14 cellular contexts compared by ENCODE assay signal in genomic region chr4:159289682-159290081, GRCh38.
A peak's percentile ranks its signal among the peaks of the same experiment; 100 is the strongest.
DNase-seq lines count a peak whose midpoint lies in the region; ATAC-seq, FAIRE-seq and TF ChIP-seq lines count a peak whose summit lies in the region.
"Had no signal": no experiment of that assay in that cellular context is flagged by ENCODE, and none has a peak within 500 bp of the region (broad histone marks: within the 10 kb centered on the region; RNA-seq: fewer than 3 reads in every experiment).

No MANE protein-coding gene starts in this region.

- peaks cover 83% of the 10 kb centered on the region for H3K4me1 Mint-ChIP-seq in HFFc6 (ENCODE audit: low read depth)
- H3K4me1 Mint-ChIP-seq in central memory CD8-positive, alpha-beta T cell: peaks cover 7% of the 10 kb centered on the region
- H3K4me1 Mint-ChIP-seq in activated T-helper 1 cell treated with anti-CD3 and anti-CD28 coated beads, Interleukin-12 subunit alpha, Interleukin-12 subunit beta, Interleukin-2, Interleukin-4 antibody, amounts not matched to agents 30 ng/mL and 10 ng/mL and 1 ng/mL, durations not matched to agents 14 hours and 24 hours and 36 hours (ENCODE audit: low read depth): no peaks in the 10 kb centered on the region

- H3K4me3 ChIP-seq in A549: no peak overlapping the region
- H3K4me3 ChIP-seq: BLaER1, GM23248 had no signal

- peaks cover 3% of the 10 kb centered on the region; the same call in 1 of the 2 replicates for H3K27me3 Mint-ChIP-seq in HFFc6 (ENCODE audit: insufficient read depth)
- no peaks in the 10 kb centered on the region for H3K27me3 Mint-ChIP-seq in central memory CD8-positive, alpha-beta T cell
- no peaks in the 10 kb centered on the region for H3K27me3 Mint-ChIP-seq in activated T-helper 1 cell treated with anti-CD3 and anti-CD28 coated beads, Interleukin-12 subunit alpha, Interleukin-12 subunit beta, Interleukin-2, Interleukin-4 antibody, amounts not matched to agents 30 ng/mL and 10 ng/mL and 1 ng/mL, durations not matched to agents 14 hours and 24 hours and 36 hours (ENCODE audit: insufficient read depth)
- H3K27me3 Mint-ChIP-seq: CD4-positive, CD25-positive, alpha-beta regulatory T cell had no signal

- POLR2A ChIA-PET in A549 (lab: Yijun Ruan, JAX): no interaction called here

- peaks cover 26% of the 10 kb centered on the region for H3K36me3 Mint-ChIP-seq in HFFc6 (ENCODE audit: low read depth)
- peaks cover 2% of the 10 kb centered on the region for H3K36me3 Mint-ChIP-seq in central memory CD8-positive, alpha-beta T cell (ENCODE audit: insufficient read depth)
- peaks cover under 1% of the 10 kb centered on the region for H3K36me3 Mint-ChIP-seq in activated T-helper 1 cell treated with anti-CD3 and anti-CD28 coated beads, Interleukin-12 subunit alpha, Interleukin-12 subunit beta, Interleukin-2, Interleukin-4 antibody, amounts not matched to agents 30 ng/mL and 10 ng/mL and 1 ng/mL, durations not matched to agents 14 hours and 24 hours and 36 hours (ENCODE audit: low read depth)

- peak overlapping the region; percentile 37; the same call in 1 of the 3 replicates for H3K4me2 ChIP-seq in A549
- H3K4me2 ChIP-seq: BLaER1 had no signal

- TF ChIP-seq RAD21 in A549 (conservative IDR thresholded peaks at IDR 0.05 in 1 of 2, IDR thresholded peaks at IDR 0.05 in 1 of 2): no peak

- H3K9me3 ChIP-seq in A549: no peaks in the 10 kb centered on the region
- H3K9me3 ChIP-seq: BLaER1 had no signal

- FAIRE-seq in A549 (lab: Jason Lieb, UNC): no peak
- FAIRE-seq: H54, HepG2, HTR-8/SVneo had no signal

- no peak for TF ChIP-seq EP300 in A549 (IDR thresholded peaks at IDR 0.05)

- H3K27ac ChIP-seq in A549: peak overlapping the region; percentile 37 to 62; a peak in 3 of 6 replicates
- H3K27ac ChIP-seq: BLaER1, GM23248 had no signal

- CTCF ChIA-PET in A549 (lab: Yijun Ruan, JAX): no interaction called here

- TF ChIP-seq CTCF in A549 (IDR thresholded peaks at IDR 0.05): no peak
- no peak for TF ChIP-seq CTCF in HFFc6 (IDR thresholded peaks at IDR 0.05)

- ATAC-seq in A549 (no peak), left ventricle myocardium superior (peak; percentile 71)
- no peak for ATAC-seq in central memory CD8-positive, alpha-beta T cell (replicated peaks; ENCODE audit: extremely low read depth, poor library complexity, severe bottlenecking)
- ATAC-seq: HepG2 had no signal

- 89% methylated on average over 3 of the region's 3 CpGs for WGBS in A549 (ENCODE audit: missing lambda C conversion rate)

- H3K4me1 ChIP-seq in A549: peaks cover 38% of the 10 kb centered on the region
- H3K4me1 ChIP-seq: BLaER1 had no signal

- peak overlapping the region; percentile 86 for H3K27ac Mint-ChIP-seq in HFFc6
- peak overlapping the region; percentile 57 for H3K27ac Mint-ChIP-seq in central memory CD8-positive, alpha-beta T cell (ENCODE audit: low read depth)
- no peak overlapping the region for H3K27ac Mint-ChIP-seq in activated T-helper 1 cell treated with anti-CD3 and anti-CD28 coated beads, Interleukin-12 subunit alpha, Interleukin-12 subunit beta, Interleukin-2, Interleukin-4 antibody, amounts not matched to agents 30 ng/mL and 10 ng/mL and 1 ng/mL, durations not matched to agents 14 hours and 24 hours and 36 hours
- H3K27ac Mint-ChIP-seq: CD4-positive, CD25-positive, alpha-beta regulatory T cell had no signal

- intact Hi-C loops in left ventricle myocardium superior (cut with micrococcal nuclease): loop anchor here (10.0 kb wide), 1 partner anchor 155 kb away; no protein-coding TSS in a partner anchor
- intact Hi-C loops in activated T-helper 1 cell treated with anti-CD3 and anti-CD28 coated beads, Interleukin-12 subunit alpha, Interleukin-12 subunit beta, Interleukin-2, Interleukin-4 antibody, amounts not matched to agents 30 ng/mL and 10 ng/mL and 1 ng/mL, durations not matched to agents 14 hours and 24 hours and 36 hours (cut with micrococcal nuclease): no loop called here

- H3K9me3 Mint-ChIP-seq in HFFc6: peaks cover 3% of the 10 kb centered on the region; the same call in 1 of the 2 replicates
- H3K9me3 Mint-ChIP-seq in central memory CD8-positive, alpha-beta T cell: no peaks in the 10 kb centered on the region
- no peaks in the 10 kb centered on the region for H3K9me3 Mint-ChIP-seq in activated T-helper 1 cell treated with anti-CD3 and anti-CD28 coated beads, Interleukin-12 subunit alpha, Interleukin-12 subunit beta, Interleukin-2, Interleukin-4 antibody, amounts not matched to agents 30 ng/mL and 10 ng/mL and 1 ng/mL, durations not matched to agents 14 hours and 24 hours and 36 hours
- H3K9me3 Mint-ChIP-seq: CD4-positive, CD25-positive, alpha-beta regulatory T cell had no signal

- no peak overlapping the region for H3K4me3 Mint-ChIP-seq in HFFc6
- no peak overlapping the region for H3K4me3 Mint-ChIP-seq in central memory CD8-positive, alpha-beta T cell
- no peak overlapping the region for H3K4me3 Mint-ChIP-seq in activated T-helper 1 cell treated with anti-CD3 and anti-CD28 coated beads, Interleukin-12 subunit alpha, Interleukin-12 subunit beta, Interleukin-2, Interleukin-4 antibody, amounts not matched to agents 30 ng/mL and 10 ng/mL and 1 ng/mL, durations not matched to agents 14 hours and 24 hours and 36 hours
- H3K4me3 Mint-ChIP-seq: CD4-positive, CD25-positive, alpha-beta regulatory T cell had no signal

- no peak for TF ChIP-seq POLR2A in A549 (IDR thresholded peaks at IDR 0.05; ENCODE audit: low read length)

- no peak for DNase-seq in A549 (ENCODE audit: low read depth in 1 of 2, low spot score in 1 of 2)
- DNase-seq in HFFc6: no peak
- DNase-seq in central memory CD8-positive, alpha-beta T cell (ENCODE audit: low spot score in 2 of 2): no peak
- no peak for DNase-seq in left ventricle myocardium superior
- no peak for DNase-seq in stimulated activated CD4-positive, alpha-beta T cell treated with anti-CD3 and anti-CD28 coated beads, Interleukin-2, amount 100 ng/mL, for 24 hours
- no peak for DNase-seq in activated T-helper 1 cell treated with anti-CD3 and anti-CD28 coated beads, Interleukin-12 subunit alpha, Interleukin-12 subunit beta, Interleukin-2, Interleukin-4 antibody, amounts not matched to agents 30 ng/mL and 10 ng/mL and 1 ng/mL, durations not matched to agents 14 hours and 24 hours and 36 hours (ENCODE audit: low spot score)
- DNase-seq in NCI-H1694 (lab: John Stamatoyannopoulos, UW): no peak
- DNase-seq: AML-193; CD4-positive, CD25-positive, alpha-beta regulatory T cell; GM23248 had no signal

TF ChIP-seq in A549, 52 proteins besides CTCF, POLR2A, EP300 and RAD21:
- TF ChIP-seq MAZ (IDR thresholded peaks at IDR 0.05; ENCODE audit: borderline replicate concordance, low read depth, low read length): no peak
- no peak for TF ChIP-seq NR3C1 (IDR thresholded peaks at IDR 0.05)
- no peak for TF ChIP-seq BHLHE40 (IDR thresholded peaks at IDR 0.05; ENCODE audit: low read depth, low read length)
- TF ChIP-seq E2F6 (IDR thresholded peaks at IDR 0.05; ENCODE audit: borderline replicate concordance, low read depth): no peak
- no peak for TF ChIP-seq CBX8 (IDR thresholded peaks at IDR 0.05)
- no peak for TF ChIP-seq EHF (CRISPR knock-in tag; IDR thresholded peaks at IDR 0.05)
- TF ChIP-seq RFX5 (IDR thresholded peaks at IDR 0.05): no peak
- TF ChIP-seq CBX2 (IDR thresholded peaks at IDR 0.05; ENCODE audit: borderline replicate concordance, low read depth): no peak
- no peak for TF ChIP-seq BCL3 (IDR thresholded peaks at IDR 0.05)
